In genomic region chr19:49443366-49444099, GRCh38 we compare ENCODE assay signal across 1 cellular context.
TF ChIP-seq lines count a peak whose summit lies in the region.

No MANE protein-coding gene starts in this region.

TF ChIP-seq in K562, 482 proteins besides CTCF, POLR2A, EP300 and RAD21 (continued from another document and continues in another):
- TF ChIP-seq ZFP91 (CRISPR knock-in tag; IDR thresholded peaks at IDR 0.05), result no peak
- TF ChIP-seq MXI1 (IDR thresholded peaks at IDR 0.05; ENCODE audit: low read depth, low read length), result 0 out of 2 replicates have a peak, but pooled peaks have one; percentile 6
- no peak; a peak in 1 of 4 replicates for TF ChIP-seq HDAC1 (IDR thresholded peaks at IDR 0.05)
- peak; percentile 55 for TF ChIP-seq KDM5B (IDR thresholded peaks at IDR 0.05; ENCODE audit: insufficient replicate concordance, low read depth, low read length)
- no peak for TF ChIP-seq ZHX1 (conservative IDR thresholded peaks at IDR 0.05; ENCODE audit: low read length)
- peak; percentile 61 for TF ChIP-seq ZFX (CRISPR knock-in tag; IDR thresholded peaks at IDR 0.05)
- peak; percentile 76 for TF ChIP-seq GMEB1 (CRISPR knock-in tag; IDR thresholded peaks at IDR 0.05)
- TF ChIP-seq REST (CRISPR knock-in tag; IDR thresholded peaks at IDR 0.05; ENCODE audit: low read depth), result 0 out of 2 replicates have a peak, but pooled peaks have one; percentile 48
- TF ChIP-seq USF2 (CRISPR knock-in tag; IDR thresholded peaks at IDR 0.05), result no peak
- TF ChIP-seq E2F3 (CRISPR knock-in tag; IDR thresholded peaks at IDR 0.05), result peak; percentile 65; the same call in 1 of the 2 replicates
- no peak for TF ChIP-seq SMARCB1 (IDR thresholded peaks at IDR 0.05; ENCODE audit: insufficient read length, low read depth)
- peak; percentile 30; the same call in 1 of the 2 replicates for TF ChIP-seq BCL6 (CRISPR knock-in tag; IDR thresholded peaks at IDR 0.05)
- peak; percentile 76 for TF ChIP-seq RBFOX2 (IDR thresholded peaks at IDR 0.05; ENCODE audit: low read depth, low read length)
- TF ChIP-seq TEAD1 (CRISPR knock-in tag; IDR thresholded peaks at IDR 0.05), result no peak
- TF ChIP-seq NR2F6 (CRISPR knock-in tag; IDR thresholded peaks at IDR 0.05), result no peak
- no peak for TF ChIP-seq TRIM25 (IDR thresholded peaks at IDR 0.05; ENCODE audit: borderline replicate concordance)
- TF ChIP-seq TAF15 (IDR thresholded peaks at IDR 0.05; ENCODE audit: low read depth, low read length), result no peak
- no peak for TF ChIP-seq ZNF23 (CRISPR knock-in tag; IDR thresholded peaks at IDR 0.05)
- no peak for TF ChIP-seq NFRKB (IDR thresholded peaks at IDR 0.05; ENCODE audit: low read depth)
- no peak for TF ChIP-seq ZNF444 (CRISPR knock-in tag; IDR thresholded peaks at IDR 0.05)
- TF ChIP-seq KAT2B (IDR thresholded peaks at IDR 0.05; ENCODE audit: low read depth, low read length), result no peak
- peak; percentile 18; the same call in 1 of the 2 replicates for TF ChIP-seq SMARCE1 (IDR thresholded peaks at IDR 0.05)
- TF ChIP-seq ARID3B (CRISPR knock-in tag; IDR thresholded peaks at IDR 0.05; ENCODE audit: borderline replicate concordance), result no peak
- peak; percentile 65 for TF ChIP-seq CC2D1A (IDR thresholded peaks at IDR 0.05)
- TF ChIP-seq DACH1 (IDR thresholded peaks at IDR 0.05; ENCODE audit: partially characterized antibody), result no peak
- peak; percentile 68; the same call in 1 of the 2 replicates for TF ChIP-seq ZNF282 (CRISPR knock-in tag; IDR thresholded peaks at IDR 0.05)
- no peak for TF ChIP-seq HMGN3 (IDR thresholded peaks at IDR 0.05; ENCODE audit: borderline replicate concordance, extremely low read depth, insufficient read length, low read depth, low read length)
- TF ChIP-seq DEAF1 (CRISPR knock-in tag; IDR thresholded peaks at IDR 0.05), result peak; percentile 46; the same call in 1 of the 2 replicates
- no peak for TF ChIP-seq HNRNPUL1 (IDR thresholded peaks at IDR 0.05; ENCODE audit: low read length)
- TF ChIP-seq TAF1 (IDR thresholded peaks at IDR 0.05; ENCODE audit: control insufficient read depth, extremely low read depth, insufficient read depth, low read length, severe bottlenecking), result no peak
- no peak for TF ChIP-seq ZNF253 (CRISPR knock-in tag; conservative IDR thresholded peaks at IDR 0.05)
- TF ChIP-seq ZNF785 (CRISPR knock-in tag; IDR thresholded peaks at IDR 0.05), result no peak
- TF ChIP-seq TAL1 (IDR thresholded peaks at IDR 0.05), result no peak
- no peak for TF ChIP-seq LARP7 (IDR thresholded peaks at IDR 0.05)
- no peak for TF ChIP-seq MTA2 (IDR thresholded peaks at IDR 0.05; ENCODE audit: low read depth)
- TF ChIP-seq NEUROD1 (IDR thresholded peaks at IDR 0.05; ENCODE audit: borderline replicate concordance, low read depth, low read length, partially characterized antibody), result no peak
- no peak for TF ChIP-seq MLX (CRISPR knock-in tag; conservative IDR thresholded peaks at IDR 0.05)
- TF ChIP-seq ZNF551 (CRISPR knock-in tag; IDR thresholded peaks at IDR 0.05), result no peak
- peak in 1 of 2 experiments; percentile 86; a peak in 2 of 4 replicates for TF ChIP-seq ZNF639 (CRISPR knock-in tag; conservative IDR thresholded peaks at IDR 0.05 in 1 of 2, IDR thresholded peaks at IDR 0.05 in 1 of 2)
- no peak for TF ChIP-seq JUNB (CRISPR knock-in tag; conservative IDR thresholded peaks at IDR 0.05)
- no peak; the same call in 1 of the 2 replicates for TF ChIP-seq STAT5A (IDR thresholded peaks at IDR 0.05; ENCODE audit: borderline replicate concordance, low read length)
- peak; percentile 64 for TF ChIP-seq CREB1 (IDR thresholded peaks at IDR 0.05)
- peak; percentile 67; the same call in 1 of the 2 replicates for TF ChIP-seq CREB1 (CRISPR knock-in tag; IDR thresholded peaks at IDR 0.05)
- TF ChIP-seq TFAM (CRISPR knock-in tag; conservative IDR thresholded peaks at IDR 0.05), result no peak
- no peak for TF ChIP-seq PRPF4 (IDR thresholded peaks at IDR 0.05; ENCODE audit: insufficient read depth, low read depth, low read length, poor library complexity, severe bottlenecking)
- peak; percentile 58 to 66; a peak in 2 of 4 replicates for TF ChIP-seq SIN3A (IDR thresholded peaks at IDR 0.05; ENCODE audit: borderline replicate concordance in 2 of 2, control insufficient read depth in 1 of 2, low read depth in 2 of 2, low read length in 2 of 2)
- TF ChIP-seq FOXK2 (conservative IDR thresholded peaks at IDR 0.05 in 1 of 2, IDR thresholded peaks at IDR 0.05 in 1 of 2; ENCODE audit: low read depth in 2 of 2), result no peak
- no peak for TF ChIP-seq SRSF9 (IDR thresholded peaks at IDR 0.05; ENCODE audit: borderline replicate concordance, low read depth, low read length)
- TF ChIP-seq ZNF408 (CRISPR knock-in tag; IDR thresholded peaks at IDR 0.05; ENCODE audit: low read depth), result no peak
- TF ChIP-seq NRF1 (conservative IDR thresholded peaks at IDR 0.05 in 1 of 2, IDR thresholded peaks at IDR 0.05 in 1 of 2), result peak; percentile 52 to 63; a peak in 3 of 4 replicates
